15 cellular contexts compared by ENCODE assay signal in the genomic region with DNA sequence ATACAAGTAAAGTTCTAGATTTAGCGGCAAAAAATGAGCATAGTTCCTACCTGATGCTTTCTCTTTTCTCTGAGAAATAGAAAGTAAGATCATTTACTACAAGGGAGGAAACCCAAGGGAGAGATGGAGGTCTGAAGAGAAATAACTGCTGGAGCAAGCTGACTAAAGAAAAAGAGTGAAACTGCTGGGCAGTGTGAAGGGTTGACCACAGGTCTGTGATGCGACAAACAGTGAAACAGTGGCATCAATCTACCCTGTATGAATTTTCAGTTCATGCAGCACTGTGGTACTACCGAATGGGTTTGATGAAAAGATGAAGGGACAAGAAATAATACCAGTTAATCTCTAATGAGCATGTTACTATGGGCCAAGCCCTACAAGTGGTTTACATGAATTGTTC. TPM values are rescaled to one million over a fixed set of nuclear protein-coding genes. Genes with fewer than 3 reads are reported as not detected.
A peak's percentile ranks its signal among the peaks of the same experiment; 100 is the strongest.
DNase-seq lines count a peak whose midpoint lies in the region; ATAC-seq and TF ChIP-seq lines count a peak whose summit lies in the region.
"Had no signal": no experiment of that assay in that cellular context is flagged by ENCODE, and none has a peak within 500 bp of the region (broad histone marks: within the 10 kb centered on the region; RNA-seq: fewer than 3 reads in every experiment).

No MANE protein-coding gene starts in this region.

- H3K4me1 Mint-ChIP-seq in activated CD8-positive, alpha-beta T cell treated with anti-CD3 and anti-CD28 coated beads for 36 hours (ENCODE audit: low read depth), result peaks cover 49% of the 10 kb centered on the region
- H3K4me1 Mint-ChIP-seq in activated CD8-positive, alpha-beta T cell treated with anti-CD3 and anti-CD28 coated beads, Interleukin-2, amount 10 ng/mL, durations not matched to agents 7 days and 5 days (ENCODE audit: low read depth), result peaks cover 25% of the 10 kb centered on the region
- peaks cover 33 to 55% (median 45%) of the 10 kb centered on the region in 3 donors for H3K4me1 Mint-ChIP-seq in IgD-negative memory B cell
- H3K4me1 Mint-ChIP-seq in nephron progenitor cell, result peaks cover 15% of the 10 kb centered on the region

- H3K27me3 Mint-ChIP-seq in activated CD8-positive, alpha-beta T cell treated with anti-CD3 and anti-CD28 coated beads for 36 hours, result no peaks in the 10 kb centered on the region
- no peaks in the 10 kb centered on the region for H3K27me3 Mint-ChIP-seq in activated CD8-positive, alpha-beta T cell treated with anti-CD3 and anti-CD28 coated beads, Interleukin-2, amount 10 ng/mL, durations not matched to agents 7 days and 5 days (ENCODE audit: low read depth)
- H3K27me3 Mint-ChIP-seq in IgD-negative memory B cell (no peaks in the 10 kb centered on the region), nephron progenitor cell (ENCODE audit: low read depth, poor library complexity) (peaks cover 2% of the 10 kb centered on the region)
- H3K27me3 Mint-ChIP-seq: brain had no signal

- TF ChIP-seq CTCF in activated CD8-positive, alpha-beta T cell treated with anti-CD3 and anti-CD28 coated beads for 36 hours (IDR thresholded peaks at IDR 0.05), result no peak
- TF ChIP-seq CTCF in nephron progenitor cell (IDR thresholded peaks at IDR 0.05), result no peak

- peak overlapping the region; percentile 72 for H3K27ac Mint-ChIP-seq in activated CD8-positive, alpha-beta T cell treated with anti-CD3 and anti-CD28 coated beads for 36 hours
- no peak overlapping the region for H3K27ac Mint-ChIP-seq in activated CD8-positive, alpha-beta T cell treated with anti-CD3 and anti-CD28 coated beads, Interleukin-2, amount 10 ng/mL, durations not matched to agents 7 days and 5 days
- H3K27ac Mint-ChIP-seq in IgD-negative memory B cell (peak overlapping the region; percentile 51 to 90 (median 65)), nephron progenitor cell (peak overlapping the region; percentile 47)

- ATAC-seq in activated CD8-positive, alpha-beta T cell treated with anti-CD3 and anti-CD28 coated beads for 36 hours, result no peak
- no peak for ATAC-seq in activated CD8-positive, alpha-beta T cell treated with anti-CD3 and anti-CD28 coated beads, Interleukin-2, amount 10 ng/mL, durations not matched to agents 7 days and 5 days
- ATAC-seq in GM21447 (IDR thresholded peaks at IDR 0.05; ENCODE audit: unreplicated experiment), result peak; percentile 53
- ATAC-seq in GM21717 (IDR thresholded peaks at IDR 0.05; ENCODE audit: unreplicated experiment), result no peak

- no peak for DNase-seq in activated CD8-positive, alpha-beta T cell treated with anti-CD3 and anti-CD28 coated beads for 36 hours
- DNase-seq in activated CD8-positive, alpha-beta T cell treated with anti-CD3 and anti-CD28 coated beads, Interleukin-2, amount 10 ng/mL, durations not matched to agents 7 days and 5 days, result no peak
- DNase-seq in nephron progenitor cell (no peak), ACHN (no peak), GM19240 (ENCODE audit: insufficient read length, low spot score) (no peak)
- DNase-seq: Calu3, glutamatergic neuron, kidney glomerular epithelial cell, NCI-H2081 treated with DMSO at 0.1 percent for 48 hours, SHP77 treated with DMSO at 0.1 percent for 48 hours, upper lobe of left lung had no signal

- intact Hi-C loops in activated CD8-positive, alpha-beta T cell treated with anti-CD3 and anti-CD28 coated beads for 36 hours (cut with micrococcal nuclease), result no loop called here

- no peaks in the 10 kb centered on the region for H3K9me3 Mint-ChIP-seq in activated CD8-positive, alpha-beta T cell treated with anti-CD3 and anti-CD28 coated beads for 36 hours
- no peaks in the 10 kb centered on the region for H3K9me3 Mint-ChIP-seq in activated CD8-positive, alpha-beta T cell treated with anti-CD3 and anti-CD28 coated beads, Interleukin-2, amount 10 ng/mL, durations not matched to agents 7 days and 5 days (ENCODE audit: insufficient read depth)
- H3K9me3 Mint-ChIP-seq in IgD-negative memory B cell, result no peaks in the 10 kb centered on the region
- H3K9me3 Mint-ChIP-seq in nephron progenitor cell, result no peaks in the 10 kb centered on the region
- H3K9me3 Mint-ChIP-seq: brain had no signal

- peaks cover 53% of the 10 kb centered on the region for H3K36me3 Mint-ChIP-seq in activated CD8-positive, alpha-beta T cell treated with anti-CD3 and anti-CD28 coated beads for 36 hours (ENCODE audit: low read depth)
- H3K36me3 Mint-ChIP-seq in activated CD8-positive, alpha-beta T cell treated with anti-CD3 and anti-CD28 coated beads, Interleukin-2, amount 10 ng/mL, durations not matched to agents 7 days and 5 days (ENCODE audit: low read depth), result peaks cover 42% of the 10 kb centered on the region
- peaks cover 8% of the 10 kb centered on the region for H3K36me3 Mint-ChIP-seq in IgD-negative memory B cell
- peaks cover 75% of the 10 kb centered on the region for H3K36me3 Mint-ChIP-seq in nephron progenitor cell (ENCODE audit: low read depth)

- H3K4me3 Mint-ChIP-seq in activated CD8-positive, alpha-beta T cell treated with anti-CD3 and anti-CD28 coated beads for 36 hours, result no peak overlapping the region
- H3K4me3 Mint-ChIP-seq in activated CD8-positive, alpha-beta T cell treated with anti-CD3 and anti-CD28 coated beads, Interleukin-2, amount 10 ng/mL, durations not matched to agents 7 days and 5 days, result no peak overlapping the region
- H3K4me3 Mint-ChIP-seq in IgD-negative memory B cell, result peak overlapping the region in 2 of 4 donors; percentile 25 to 39
- no peak overlapping the region for H3K4me3 Mint-ChIP-seq in nephron progenitor cell
- H3K4me3 Mint-ChIP-seq: brain had no signal

- in situ Hi-C loops in ACHN (cut with HindIII; ENCODE audit: low pct_ligation_motif_present, low pct_unique_long_range_greater_than_20kb, low sequenced_read_pairs), result no loop called here

- CTCF ChIA-PET in activated CD8-positive, alpha-beta T cell treated with anti-CD3 and anti-CD28 coated beads for 36 hours (lab: Charles Lee), result interaction anchor here (1.7 kb wide), 1 partner anchor 8 kb away, joined by 5 read pairs; no protein-coding TSS in a partner anchor
- CTCF ChIA-PET in activated CD8-positive, alpha-beta T cell treated with anti-CD3 and anti-CD28 coated beads, Interleukin-2, amount 10 ng/mL, durations not matched to agents 7 days and 5 days (lab: Charles Lee), result no interaction called here

- POLR2A ChIA-PET in activated CD8-positive, alpha-beta T cell treated with anti-CD3 and anti-CD28 coated beads for 36 hours (lab: Charles Lee), result interaction anchor here (0.8 to 1.1 kb wide), 2 partner anchors 13 to 38 kb away, joined by 3 read pairs; no protein-coding TSS in a partner anchor
- POLR2A ChIA-PET in activated CD8-positive, alpha-beta T cell treated with anti-CD3 and anti-CD28 coated beads, Interleukin-2, amount 10 ng/mL, durations not matched to agents 7 days and 5 days (lab: Charles Lee), result no interaction called here

RNA-seq across cellular contexts. Expression of a gene that starts 52.2 kb away (rescaled TPM):
- 10 to 100 TPM; 75.0 to 76.7 TPM for total RNA-seq in activated CD8-positive, alpha-beta T cell treated with anti-CD3 and anti-CD28 coated beads for 36 hours
- total RNA-seq in activated CD8-positive, alpha-beta T cell treated with anti-CD3 and anti-CD28 coated beads, Interleukin-2, amount 10 ng/mL, durations not matched to agents 7 days and 5 days, result 10 to 100 TPM; 77.9 to 82.0 TPM
- 31.8 TPM for polyA plus RNA-seq in IgD-negative memory B cell
